In genomic region chr12:53413485-53414215, GRCh38 we compare ENCODE assay signal across 12 cellular contexts.
A peak's percentile ranks its signal among the peaks of the same experiment; 100 is the strongest.
DNase-seq lines count a peak whose midpoint lies in the region; TF ChIP-seq lines count a peak whose summit lies in the region.
"Had no signal": no experiment of that assay in that cellular context is flagged by ENCODE, and none has a peak within 500 bp of the region (broad histone marks: within the 10 kb centered on the region; RNA-seq: fewer than 3 reads in every experiment).

No MANE protein-coding gene starts in this region.

- no peak overlapping the region for H3K4me3 Mint-ChIP-seq in activated T-cell treated with anti-CD3 and anti-CD28 coated beads, Interleukin-2, amount 50 U/mL, for 24 hours

- H3K27ac Mint-ChIP-seq in activated T-cell treated with anti-CD3 and anti-CD28 coated beads, Interleukin-2, amount 50 U/mL, for 24 hours = peak overlapping the region; percentile 85

- H3K27me3 Mint-ChIP-seq in activated T-cell treated with anti-CD3 and anti-CD28 coated beads, Interleukin-2, amount 50 U/mL, for 24 hours = no peaks in the 10 kb centered on the region

- H3K27ac ChIP-seq in VCaP = peak overlapping the region; percentile 87; the same call in 1 of the 2 replicates
- H3K27ac ChIP-seq: SJCRH30, thoracic aorta had no signal

- H3K9me3 Mint-ChIP-seq in activated T-cell treated with anti-CD3 and anti-CD28 coated beads, Interleukin-2, amount 50 U/mL, for 24 hours = no peaks in the 10 kb centered on the region

- DNase-seq in activated T-cell treated with anti-CD3 and anti-CD28 coated beads, Interleukin-2, amount 50 U/mL, for 24 hours = no peak
- DNase-seq in activated T-cell treated with anti-CD3 and anti-CD28 coated beads for 4 hours (no peak), fibroblast of pulmonary artery (ENCODE audit: low read depth) (peak; percentile 27), retina (peak; percentile 57), germinal center (ENCODE audit: low spot score) (no peak), NK-92 (lab: John Stamatoyannopoulos, UW; ENCODE audit: unreplicated experiment) (no peak)
- DNase-seq in effector CD8-positive, alpha-beta T cell (lab: John Stamatoyannopoulos, UW) = no peak
- DNase-seq: glutamatergic neuron, HCEC 1CT, SJCRH30 had no signal

- peaks cover 60% of the 10 kb centered on the region for H3K36me3 Mint-ChIP-seq in activated T-cell treated with anti-CD3 and anti-CD28 coated beads, Interleukin-2, amount 50 U/mL, for 24 hours (ENCODE audit: low read depth)

- H3K4me3 ChIP-seq in fibroblast of pulmonary artery (replicated peaks; ENCODE audit: low read depth, low read length) = no peak overlapping the region
- H3K4me3 ChIP-seq: SJCRH30, thoracic aorta had no signal

- peaks cover 62% of the 10 kb centered on the region for H3K4me1 Mint-ChIP-seq in activated T-cell treated with anti-CD3 and anti-CD28 coated beads, Interleukin-2, amount 50 U/mL, for 24 hours (ENCODE audit: low read depth)

- no peak for TF ChIP-seq CTCF in VCaP (conservative IDR thresholded peaks at IDR 0.05)
- no peak for TF ChIP-seq CTCF in fibroblast of pulmonary artery (IDR thresholded peaks at IDR 0.05; ENCODE audit: low read length, missing control alignments)

Comparison
In these comparisons a context has a peak if more than half of its experiments do, and no peak if none do; other contexts are left out.
1. DNase-seq: peak in fibroblast of pulmonary artery (single experiment) and retina (single experiment); none in activated T-cell treated with anti-CD3 and anti-CD28 coated beads, Interleukin-2, amount 50 U/mL, for 24 hours (single experiment), activated T-cell treated with anti-CD3 and anti-CD28 coated beads for 4 hours (single experiment), germinal center (single experiment), effector CD8-positive, alpha-beta T cell (single experiment) and NK-92 (single experiment).